ENCODE assay signal across 30 cellular contexts in genomic region chr16:87689956-87690465, GRCh38.
"Had no signal": no experiment of that assay in that cellular context is flagged by ENCODE, and none has a peak within 500 bp of the region (broad histone marks: within the 10 kb centered on the region; RNA-seq: fewer than 3 reads in every experiment).

No MANE protein-coding gene starts in this region.

- H3K4me1 ChIP-seq: pancreas, psoas muscle, right lobe of liver, suprapubic skin, tibial nerve, upper lobe of left lung, vagina had no signal

- H3K4me3 Mint-ChIP-seq: naive B cell; naive thymus-derived CD8-positive, alpha-beta T cell; natural killer cell treated with Interleukin-12 subunit alpha and Interleukin-12 subunit beta and Interleukin-15 and Interleukin-18, amount 100 ng/mL, for 72 hours; nephron progenitor cell; neural crest cell; stimulated activated effector memory CD8-positive, alpha-beta T cell treated with anti-CD3 and anti-CD28 coated beads, Interleukin-12 subunit alpha, Interleukin-12 subunit beta, amount 100 ng/mL, for 72 hours; stimulated activated naive CD8-positive, alpha-beta T cell treated with anti-CD3 and anti-CD28 coated beads, Interleukin-15, Interleukin-2, amounts not matched to agents 100 ng/mL and 50 ng/mL, for 24 hours had no signal

- H3K36me3 ChIP-seq: pancreas, right lobe of liver, sigmoid colon, thoracic aorta, thyroid gland, vagina had no signal

- H3K9me3 ChIP-seq: neutrophil, pancreas, psoas muscle, right lobe of liver, sigmoid colon, suprapubic skin, thoracic aorta, thyroid gland, tibial nerve, upper lobe of left lung, vagina had no signal

- H3K27ac ChIP-seq: neutrophil, pancreas, psoas muscle, right lobe of liver, sigmoid colon, suprapubic skin, thoracic aorta, thyroid gland, tibial nerve, upper lobe of left lung, vagina had no signal

- H3K4me1 Mint-ChIP-seq: naive B cell; nephron progenitor cell; neural crest cell; stimulated activated effector memory CD8-positive, alpha-beta T cell treated with anti-CD3 and anti-CD28 coated beads, Interleukin-12 subunit alpha, Interleukin-12 subunit beta, amount 100 ng/mL, for 72 hours had no signal

- H3K27me3 ChIP-seq: pancreas, right lobe of liver, thyroid gland, upper lobe of left lung, vagina had no signal

- FAIRE-seq: pancreas, small intestine, urothelium cell line had no signal

- H3K9me3 Mint-ChIP-seq: naive B cell; naive thymus-derived CD8-positive, alpha-beta T cell; natural killer cell treated with Interleukin-12 subunit alpha and Interleukin-12 subunit beta and Interleukin-15 and Interleukin-18, amount 100 ng/mL, for 72 hours; nephron progenitor cell; neural crest cell; stimulated activated effector memory CD8-positive, alpha-beta T cell treated with anti-CD3 and anti-CD28 coated beads, Interleukin-12 subunit alpha, Interleukin-12 subunit beta, amount 100 ng/mL, for 72 hours; stimulated activated naive CD8-positive, alpha-beta T cell treated with anti-CD3 and anti-CD28 coated beads, Interleukin-15, Interleukin-2, amounts not matched to agents 100 ng/mL and 50 ng/mL, for 24 hours had no signal

- H3K4me3 ChIP-seq: pancreas, psoas muscle, right lobe of liver, sigmoid colon, suprapubic skin, thoracic aorta, thyroid gland, tibial nerve, upper lobe of left lung, vagina had no signal

- ATAC-seq: naive thymus-derived CD8-positive, alpha-beta T cell; natural killer cell treated with Interleukin-12 subunit alpha and Interleukin-12 subunit beta and Interleukin-15 and Interleukin-18, amount 100 ng/mL, for 72 hours; pancreas; psoas muscle; right cardiac atrium; right lobe of liver; stimulated activated effector memory CD8-positive, alpha-beta T cell treated with anti-CD3 and anti-CD28 coated beads, Interleukin-12 subunit alpha, Interleukin-12 subunit beta, amount 100 ng/mL, for 72 hours had no signal

- H3K27me3 Mint-ChIP-seq: natural killer cell treated with Interleukin-12 subunit alpha and Interleukin-12 subunit beta and Interleukin-15 and Interleukin-18, amount 100 ng/mL, for 72 hours; progenitor cell of endocrine pancreas; stimulated activated naive CD8-positive, alpha-beta T cell treated with anti-CD3 and anti-CD28 coated beads, Interleukin-15, Interleukin-2, amounts not matched to agents 100 ng/mL and 50 ng/mL, for 24 hours had no signal

- H3K27ac Mint-ChIP-seq: naive B cell; naive thymus-derived CD8-positive, alpha-beta T cell; natural killer cell treated with Interleukin-12 subunit alpha and Interleukin-12 subunit beta and Interleukin-15 and Interleukin-18, amount 100 ng/mL, for 72 hours; nephron progenitor cell; progenitor cell of endocrine pancreas; stimulated activated effector memory CD8-positive, alpha-beta T cell treated with anti-CD3 and anti-CD28 coated beads, Interleukin-12 subunit alpha, Interleukin-12 subunit beta, amount 100 ng/mL, for 72 hours; stimulated activated naive CD8-positive, alpha-beta T cell treated with anti-CD3 and anti-CD28 coated beads, Interleukin-15, Interleukin-2, amounts not matched to agents 100 ng/mL and 50 ng/mL, for 24 hours had no signal

- DNase-seq: naive B cell; naive thymus-derived CD8-positive, alpha-beta T cell; nephron progenitor cell; nucleus accumbens; pancreas; psoas muscle; right cardiac atrium; right lobe of liver; sigmoid colon; small intestine; stimulated activated CD4-positive, alpha-beta T cell treated with anti-CD3 and anti-CD28 coated beads, Interleukin-15, amount 100 ng/mL, for 24 hours; stimulated activated CD4-positive, alpha-beta T cell treated with anti-CD3 and anti-CD28 coated beads, Interleukin-2, amount 100 ng/mL, for 24 hours; stimulated activated CD4-positive, alpha-beta T cell treated with anti-CD3 and anti-CD28 coated beads, Interleukin-2, amount 100 ng/mL, for 48 hours; stimulated activated CD4-positive, alpha-beta T cell treated with anti-CD3 and anti-CD28 coated beads, Interleukin-4, amount 100 ng/mL, for 24 hours; stimulated activated naive CD4-positive, alpha-beta T cell; substantia nigra; thyroid gland; trophoblast cell had no signal
